ENCODE assay signal across 11 cellular contexts in the genomic region with DNA sequence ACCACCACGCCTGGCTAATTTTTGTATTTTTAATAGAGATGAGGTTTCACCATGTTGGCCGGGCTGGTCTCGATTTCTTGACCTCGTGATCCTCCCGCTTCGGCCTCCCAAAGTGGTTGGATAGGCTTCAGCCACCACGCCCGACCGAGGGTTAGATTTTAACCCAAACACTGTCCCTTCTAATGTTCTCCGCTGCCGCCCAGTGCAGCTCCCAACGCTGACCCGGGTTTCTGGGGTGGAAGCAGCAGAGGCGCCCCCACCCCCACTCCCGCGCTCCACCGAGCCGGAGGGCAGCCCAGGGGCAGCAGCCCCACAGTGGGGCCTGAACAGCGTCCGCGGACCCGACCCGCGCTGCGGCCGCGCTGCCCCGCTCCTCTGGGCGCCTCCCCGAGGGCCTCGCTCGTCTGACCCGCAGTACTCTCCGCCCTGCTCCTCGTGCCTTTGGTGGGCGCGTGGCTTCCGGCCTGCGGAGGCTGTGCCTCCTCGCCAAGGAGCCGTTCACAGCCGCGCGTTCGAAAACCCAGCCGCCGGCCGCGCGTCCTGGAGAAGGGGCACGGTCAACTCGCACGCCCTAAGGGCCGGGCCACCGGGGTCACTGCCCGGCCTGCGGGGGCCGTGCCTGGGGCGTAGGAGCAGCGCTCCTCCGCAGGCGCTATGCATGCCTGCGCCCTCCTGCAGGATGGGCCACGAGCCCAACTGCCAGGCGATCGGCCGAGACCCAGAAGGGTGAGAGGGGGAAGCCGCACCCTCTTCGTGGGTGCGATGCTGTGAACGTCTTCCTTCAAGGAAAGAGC.
A peak's percentile ranks its signal among the peaks of the same experiment; 100 is the strongest.
DNase-seq lines count a peak whose midpoint lies in the region; ATAC-seq, FAIRE-seq and TF ChIP-seq lines count a peak whose summit lies in the region.
"Had no signal": no experiment of that assay in that cellular context is flagged by ENCODE, and none has a peak within 500 bp of the region (broad histone marks: within the 10 kb centered on the region; RNA-seq: fewer than 3 reads in every experiment).

No MANE protein-coding gene starts in this region.

- in situ Hi-C loops in HepG2 (cut with HindIII; ENCODE audit: extremely low pct_ligation_motif_present, low pct_unique_long_range_greater_than_20kb): no loop called here

- H3K9ac ChIP-seq in astrocyte (ENCODE audit: low read length) (no peak overlapping the region), HepG2 (ENCODE audit: insufficient read depth, low read depth, low read length) (no peak overlapping the region)

- DNase-seq in activated naive CD8-positive, alpha-beta T cell treated with anti-CD3 and anti-CD28 coated beads, Interleukin-2, amount 50 U/mL, for 24 hours: no peak
- DNase-seq in astrocyte (ENCODE audit: low read depth) (no peak), HepG2 (ENCODE audit: low spot score) (no peak), tibial artery (peak in 1 of 2 donors; percentile 64), NCI-H1048 (lab: John Stamatoyannopoulos, UW) (no peak)
- DNase-seq in activated CD4-positive, alpha-beta memory T cell treated with anti-CD3 and anti-CD28 coated beads for 36 hours: no peak

- TF ChIP-seq EP300 in HepG2 (IDR thresholded peaks at IDR 0.05; ENCODE audit: low read depth in 2 of 2, low read length in 2 of 2) (no peak), HepG2 (CRISPR knock-in tag; IDR thresholded peaks at IDR 0.05; ENCODE audit: borderline replicate concordance) (no peak)

- H3K79me2 ChIP-seq in astrocyte (ENCODE audit: insufficient read depth, low read length): no peaks in the 10 kb centered on the region
- no peaks in the 10 kb centered on the region for H3K79me2 ChIP-seq in HepG2 (ENCODE audit: insufficient read depth, low read length)

- H4K20me1 ChIP-seq in astrocyte (ENCODE audit: insufficient read depth, low read length): no peaks in the 10 kb centered on the region
- H4K20me1 ChIP-seq in HepG2 (ENCODE audit: insufficient read depth, low read length): no peaks in the 10 kb centered on the region

- ATAC-seq in activated naive CD8-positive, alpha-beta T cell treated with anti-CD3 and anti-CD28 coated beads, Interleukin-2, amount 50 U/mL, for 24 hours: no peak
- no peak for ATAC-seq in HepG2
- ATAC-seq in GM21526 (IDR thresholded peaks at IDR 0.05; ENCODE audit: low FRiP score, unreplicated experiment): no peak

- peaks cover 21% of the 10 kb centered on the region for H3K27me3 Mint-ChIP-seq in activated naive CD8-positive, alpha-beta T cell
- peaks cover 68% of the 10 kb centered on the region for H3K27me3 Mint-ChIP-seq in activated naive CD8-positive, alpha-beta T cell treated with anti-CD3 and anti-CD28 coated beads, Interleukin-2, amount 50 U/mL, for 24 hours
- peaks cover 20% of the 10 kb centered on the region for H3K27me3 Mint-ChIP-seq in astrocyte (ENCODE audit: low read depth, unreplicated experiment)
- peaks cover 51% of the 10 kb centered on the region for H3K27me3 Mint-ChIP-seq in activated CD4-positive, alpha-beta memory T cell treated with anti-CD3 and anti-CD28 coated beads for 36 hours

- H3K9me3 ChIP-seq in astrocyte (ENCODE audit: insufficient read depth, low read depth, low read length) (peaks cover 6% of the 10 kb centered on the region), HepG2 (ENCODE audit: low read length) (peaks cover 4% of the 10 kb centered on the region), tibial artery (no peaks in the 10 kb centered on the region)

- H3K27ac ChIP-seq in astrocyte (ENCODE audit: low read depth, low read length): no peak overlapping the region
- H3K27ac ChIP-seq in HepG2 (ENCODE audit: extremely low read length, insufficient read depth, low read length): no peak overlapping the region
- H3K27ac ChIP-seq in tibial artery: peak overlapping the region; percentile 53 to 64

- CTCF ChIA-PET in HepG2 (lab: Yijun Ruan, JAX; ENCODE audit: low intra/inter-chr PET ratio, low total read pairs): interaction anchor here (1.3 kb wide), 1 partner anchor 98 kb away, joined by 4 read pairs; no protein-coding TSS in a partner anchor
- CTCF ChIA-PET in activated CD4-positive, alpha-beta memory T cell treated with anti-CD3 and anti-CD28 coated beads for 36 hours (lab: Charles Lee): interaction anchor here (0.6 to 3.2 kb wide), 9 partner anchors 10 to 1087 kb away, joined by 3 to 18 read pairs (median 4); no protein-coding TSS in a partner anchor

- H3K4me1 Mint-ChIP-seq in activated naive CD8-positive, alpha-beta T cell (ENCODE audit: low read depth): peaks cover 12% of the 10 kb centered on the region
- peaks cover 15% of the 10 kb centered on the region for H3K4me1 Mint-ChIP-seq in activated naive CD8-positive, alpha-beta T cell treated with anti-CD3 and anti-CD28 coated beads, Interleukin-2, amount 50 U/mL, for 24 hours
- H3K4me1 Mint-ChIP-seq in astrocyte (ENCODE audit: low read depth, unreplicated experiment): peaks cover 6% of the 10 kb centered on the region
- peaks cover 16% of the 10 kb centered on the region for H3K4me1 Mint-ChIP-seq in activated CD4-positive, alpha-beta memory T cell treated with anti-CD3 and anti-CD28 coated beads for 36 hours (ENCODE audit: low read depth)

- peak overlapping the region; percentile 20 for H2AFZ ChIP-seq in astrocyte (ENCODE audit: low read depth, low read length)
- H2AFZ ChIP-seq in HepG2 (ENCODE audit: low read length): no peak overlapping the region

- intact Hi-C loops in HepG2 (cut with micrococcal nuclease; ENCODE audit: unreplicated experiment): loop anchor here (5.0 to 10.0 kb wide), 3 partner anchors 154 to 704 kb away; a partner anchor contains a TSS
- intact Hi-C loops in tibial artery (cut with DNase I; ENCODE audit: low total_unique reads): loop anchor here (5.0 to 10.0 kb wide), 2 partner anchors 344 to 492 kb away; a partner anchor contains a TSS
- intact Hi-C loops in activated CD4-positive, alpha-beta memory T cell treated with anti-CD3 and anti-CD28 coated beads for 36 hours (cut with micrococcal nuclease): loop anchor here (5.0 to 10.0 kb wide), 3 partner anchors 98 to 494 kb away; no protein-coding TSS in a partner anchor

- TF ChIP-seq RAD21 in HepG2 (CRISPR knock-in tag; IDR thresholded peaks at IDR 0.05): no peak

- H3K4me3 ChIP-seq in astrocyte (ENCODE audit: insufficient read depth, low read depth, low read length) (no peak overlapping the region), HepG2 (replicated peaks in 1 of 3; ENCODE audit: insufficient read depth in 1 of 3, low read depth in 2 of 3, low read length in 3 of 3) (no peak overlapping the region), tibial artery (peak overlapping the region; percentile 20 to 46)

- H3K9me3 Mint-ChIP-seq in activated naive CD8-positive, alpha-beta T cell (ENCODE audit: low read depth): peaks cover 4% of the 10 kb centered on the region
- peaks cover 5% of the 10 kb centered on the region for H3K9me3 Mint-ChIP-seq in activated naive CD8-positive, alpha-beta T cell treated with anti-CD3 and anti-CD28 coated beads, Interleukin-2, amount 50 U/mL, for 24 hours
- peaks cover 6% of the 10 kb centered on the region for H3K9me3 Mint-ChIP-seq in astrocyte (ENCODE audit: unreplicated experiment)
- H3K9me3 Mint-ChIP-seq in activated CD4-positive, alpha-beta memory T cell treated with anti-CD3 and anti-CD28 coated beads for 36 hours: peaks cover 4% of the 10 kb centered on the region

- H3K4me3 Mint-ChIP-seq in activated naive CD8-positive, alpha-beta T cell: peak overlapping the region; percentile 81
- H3K4me3 Mint-ChIP-seq in activated naive CD8-positive, alpha-beta T cell treated with anti-CD3 and anti-CD28 coated beads, Interleukin-2, amount 50 U/mL, for 24 hours: no peak overlapping the region
- H3K4me3 Mint-ChIP-seq in astrocyte (ENCODE audit: unreplicated experiment): no peak overlapping the region
- H3K4me3 Mint-ChIP-seq in activated CD4-positive, alpha-beta memory T cell treated with anti-CD3 and anti-CD28 coated beads for 36 hours: no peak overlapping the region

- no TSS peak for BruUV-seq in HepG2 (replicated peaks; lab: Mats Ljungman, UMichigan)

- TF ChIP-seq CTCF in astrocyte (IDR thresholded peaks at IDR 0.05; ENCODE audit: insufficient read depth, low read depth, low read length) (no peak), HepG2 (CRISPR knock-in tag; IDR thresholded peaks at IDR 0.05) (no peak), tibial artery (IDR thresholded peaks at IDR 0.05) (no peak)

- H3K4me1 ChIP-seq in astrocyte (ENCODE audit: insufficient read depth, low read length): peaks cover 5% of the 10 kb centered on the region
- peaks cover 10% of the 10 kb centered on the region for H3K4me1 ChIP-seq in HepG2 (ENCODE audit: insufficient read depth, low read length)
- peaks cover 0 to 24% (median 18%) of the 10 kb centered on the region in 4 donors for H3K4me1 ChIP-seq in tibial artery

- H3K36me3 ChIP-seq in astrocyte (ENCODE audit: insufficient read depth, low read length) (no peaks in the 10 kb centered on the region), HepG2 (replicated peaks in 1 of 2; ENCODE audit: control insufficient read depth in 1 of 2, insufficient read depth in 2 of 2, low read length in 2 of 2) (no peaks in the 10 kb centered on the region), tibial artery (no peaks in the 10 kb centered on the region)

- peaks cover 37% of the 10 kb centered on the region for H3K27me3 ChIP-seq in astrocyte (ENCODE audit: insufficient read depth, low read length)
- H3K27me3 ChIP-seq in HepG2 (ENCODE audit: control insufficient read depth in 1 of 2, insufficient read depth in 2 of 2, low read length in 2 of 2): peaks cover 0 to 36% of the 10 kb centered on the region in 2 experiments; a peak in 3 of 5 replicates
- peaks cover 0 to 12% of the 10 kb centered on the region in 2 donors for H3K27me3 ChIP-seq in tibial artery

- POLR2A ChIA-PET in HepG2 (lab: Yijun Ruan, JAX): no interaction called here
- POLR2A ChIA-PET in activated CD4-positive, alpha-beta memory T cell treated with anti-CD3 and anti-CD28 coated beads for 36 hours (lab: Charles Lee): no interaction called here

- no peak overlapping the region for H3K27ac Mint-ChIP-seq in activated naive CD8-positive, alpha-beta T cell
- no peak overlapping the region for H3K27ac Mint-ChIP-seq in activated naive CD8-positive, alpha-beta T cell treated with anti-CD3 and anti-CD28 coated beads, Interleukin-2, amount 50 U/mL, for 24 hours
- no peak overlapping the region for H3K27ac Mint-ChIP-seq in astrocyte (ENCODE audit: unreplicated experiment)
- H3K27ac Mint-ChIP-seq in activated CD4-positive, alpha-beta memory T cell treated with anti-CD3 and anti-CD28 coated beads for 36 hours: no peak overlapping the region
- H3K27ac Mint-ChIP-seq: activated T-helper 1 cell treated with anti-CD3 and anti-CD28 coated beads, Interleukin-12 subunit alpha, Interleukin-12 subunit beta, Interleukin-2, Interleukin-4 antibody, amounts not matched to agents 30 ng/mL and 10 ng/mL and 1 ng/mL, durations not matched to agents 14 hours and 24 hours and 36 hours had no signal

- 90% methylated on average over 53 of the region's 71 CpGs for WGBS in HepG2 (ENCODE audit: low lambda C conversion rate)

- H3K36me3 Mint-ChIP-seq in activated naive CD8-positive, alpha-beta T cell: peaks cover 4% of the 10 kb centered on the region
- no peaks in the 10 kb centered on the region for H3K36me3 Mint-ChIP-seq in activated naive CD8-positive, alpha-beta T cell treated with anti-CD3 and anti-CD28 coated beads, Interleukin-2, amount 50 U/mL, for 24 hours (ENCODE audit: low read depth)
- H3K36me3 Mint-ChIP-seq in astrocyte (ENCODE audit: low read depth, unreplicated experiment): peaks cover 3% of the 10 kb centered on the region
- H3K36me3 Mint-ChIP-seq in activated CD4-positive, alpha-beta memory T cell treated with anti-CD3 and anti-CD28 coated beads for 36 hours: no peaks in the 10 kb centered on the region

- TF ChIP-seq POLR2A in HepG2 (IDR thresholded peaks at IDR 0.05; ENCODE audit: insufficient read depth in 1 of 2, low read depth in 2 of 2, low read length in 2 of 2): no peak

- FAIRE-seq in astrocyte (lab: Jason Lieb, UNC) (no peak), HepG2 (lab: Jason Lieb, UNC) (no peak)
- FAIRE-seq: endometrium, islet of Langerhans had no signal

- H3K4me2 ChIP-seq in astrocyte (ENCODE audit: low read length) (peak overlapping the region; percentile 53), HepG2 (ENCODE audit: low read depth, low read length) (no peak overlapping the region)

Comparison
In these comparisons a context has a peak if more than half of its experiments do, and no peak if none do; other contexts are left out.
1. H3K27ac ChIP-seq: peak in tibial artery (2 of 2); none in astrocyte (single experiment) and HepG2 (single experiment).
2. H3K4me3 ChIP-seq: peak in tibial artery (2 of 2); none in astrocyte (single experiment) and HepG2 (0 of 3).